1 cellular context compared by ENCODE assay signal in the genomic region with DNA sequence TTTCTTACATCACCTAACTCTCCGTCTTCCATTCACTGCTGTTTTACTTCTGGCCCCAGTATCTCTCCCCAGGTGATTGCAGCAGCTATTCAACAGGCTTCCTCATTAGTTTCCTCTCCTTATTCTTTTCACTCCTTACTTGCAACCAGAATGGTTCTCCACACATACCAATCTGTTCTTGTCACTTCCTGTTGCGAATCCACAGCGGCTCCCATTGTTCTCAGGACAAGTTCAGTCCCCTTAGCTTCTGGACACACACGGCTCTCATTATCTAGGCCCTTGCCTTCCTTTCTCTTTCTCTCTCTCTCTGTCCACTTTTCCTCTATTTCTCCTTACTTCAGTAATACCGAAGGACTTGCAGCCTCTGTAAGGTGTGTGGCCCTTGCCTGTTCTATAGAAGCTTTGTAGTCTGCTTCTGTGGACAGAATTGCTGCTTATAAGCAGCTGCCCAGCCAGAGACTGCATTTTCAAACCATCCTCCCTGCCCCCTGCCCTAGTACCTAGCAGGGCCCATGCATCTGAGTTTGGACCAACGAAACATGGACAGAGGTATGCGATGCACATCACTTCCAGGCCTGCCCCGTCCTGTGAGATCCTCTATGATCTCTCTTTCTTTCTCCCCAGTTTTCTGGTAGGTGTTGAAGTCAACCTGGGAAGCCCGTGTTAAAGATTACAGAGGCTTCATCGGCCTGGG.
A peak's percentile ranks its signal among the peaks of the same experiment; 100 is the strongest.
TF ChIP-seq lines count a peak whose summit lies in the region.

No MANE protein-coding gene starts in this region.

TF ChIP-seq in SK-N-SH, 30 proteins besides CTCF, POLR2A, EP300 and RAD21 (continued from another document):
- 0 out of 2 replicates have a peak, but pooled peaks have one; percentile 22 for TF ChIP-seq TEAD4 (IDR thresholded peaks at IDR 0.05; ENCODE audit: borderline replicate concordance, insufficient read depth)
- TF ChIP-seq TCF12 (IDR thresholded peaks at IDR 0.05), result peak; percentile 80
- TF ChIP-seq GABPA (IDR thresholded peaks at IDR 0.05; ENCODE audit: low read depth), result peak; percentile 33; the same call in 1 of the 2 replicates
- no peak for TF ChIP-seq FOXM1 (IDR thresholded peaks at IDR 0.05; ENCODE audit: low read depth)
- no peak for TF ChIP-seq MXI1 (IDR thresholded peaks at IDR 0.05; ENCODE audit: low read depth, low read length)
- peak; percentile 39; the same call in 1 of the 2 replicates for TF ChIP-seq NFIC (IDR thresholded peaks at IDR 0.05; ENCODE audit: borderline replicate concordance)
TF ChIP-seq in SK-N-SH: peak in this region for 9.
